ENCODE assay signal across 9 cellular contexts in genomic region chr16:53991181-53992056, GRCh38.
DNase-seq lines count a peak whose midpoint lies in the region; ATAC-seq and TF ChIP-seq lines count a peak whose summit lies in the region.
"Had no signal": no experiment of that assay in that cellular context is flagged by ENCODE, and none has a peak within 500 bp of the region (broad histone marks: within the 10 kb centered on the region; RNA-seq: fewer than 3 reads in every experiment).

No MANE protein-coding gene starts in this region.

- H3K4me3 ChIP-seq in ACC112 (ENCODE audit: low read depth, low read length), result no peak overlapping the region
- H3K4me3 ChIP-seq in left lung, result no peak overlapping the region

- H3K27ac ChIP-seq in ACC112 (ENCODE audit: low read depth, low read length), result no peak overlapping the region
- no peak overlapping the region for H3K27ac ChIP-seq in left lung

- no peaks in the 10 kb centered on the region for H3K9me3 ChIP-seq in left lung

- peak; percentile 81 for DNase-seq in KBM-7
- peak; percentile 39 for DNase-seq in UCSD-AML1 (lab: John Stamatoyannopoulos, UW; ENCODE audit: unreplicated experiment)
- DNase-seq in left lung, result peak in 1 of 2 donors; percentile 55
- DNase-seq in ureter (ENCODE audit: low spot score), result no peak
- no peak for DNase-seq in posterior vena cava (ENCODE audit: low spot score)
- no peak for DNase-seq in G401 (ENCODE audit: low spot score)
- no peak for DNase-seq in medulla oblongata (ENCODE audit: extremely low spot score)
- DNase-seq: KG1 had no signal

- peak overlapping the region; percentile 52 for H2AFZ ChIP-seq in ACC112 (ENCODE audit: low read length, unreplicated experiment)

- no peaks in the 10 kb centered on the region for H3K79me2 ChIP-seq in ACC112 (ENCODE audit: control insufficient read depth, insufficient read depth, low read length, unreplicated experiment)

- H3K36me3 ChIP-seq in ACC112 (ENCODE audit: insufficient read depth, low read length) (no peaks in the 10 kb centered on the region), left lung (no peaks in the 10 kb centered on the region)

- in situ Hi-C loops in KBM-7 (cut with MboI; ENCODE audit: low pct_unique_long_range_greater_than_20kb, low sequenced_read_pairs) (no loop called here), G401 (cut with HindIII; ENCODE audit: low sequenced_read_pairs) (no loop called here)

- H3K27me3 ChIP-seq in ACC112 (ENCODE audit: insufficient read depth, low read length) (no peaks in the 10 kb centered on the region), left lung (no peaks in the 10 kb centered on the region)

- H3K4me1 ChIP-seq in ACC112 (ENCODE audit: control insufficient read depth, insufficient read depth, low read length, unreplicated experiment) (peaks cover 13% of the 10 kb centered on the region), left lung (peaks cover 0 to 10% of the 10 kb centered on the region in 2 donors)

- no peak for TF ChIP-seq CTCF in left lung (IDR thresholded peaks at IDR 0.05)

- intact Hi-C loops in left lung (cut with DNase I), result no loop called here
- intact Hi-C loops in posterior vena cava (cut with DNase I), result no loop called here

- peak; percentile 92 for ATAC-seq in left lung

Comparison
In these comparisons a context has a peak if more than half of its experiments do, and no peak if none do; other contexts are left out.
1. DNase-seq: peak in KBM-7 (single experiment) and UCSD-AML1 (single experiment); none in ureter (single experiment), posterior vena cava (single experiment), G401 (single experiment) and medulla oblongata (single experiment).